In genomic region chr14:99244960-99245340, GRCh38 we compare ENCODE assay signal across 14 cellular contexts. TPM values are rescaled to one million over a fixed set of nuclear protein-coding genes. Genes with fewer than 3 reads are reported as not detected.
DNase-seq lines count a peak whose midpoint lies in the region; ATAC-seq and FAIRE-seq lines count a peak whose summit lies in the region.
"Had no signal": no experiment of that assay in that cellular context is flagged by ENCODE, and none has a peak within 500 bp of the region (broad histone marks: within the 10 kb centered on the region; RNA-seq: fewer than 3 reads in every experiment).

No MANE protein-coding gene starts in this region.

- peak overlapping the region; percentile 99 for H3K27ac Mint-ChIP-seq in activated CD4-positive, alpha-beta T cell treated with anti-CD3 and anti-CD28 coated beads, Interleukin-2, amount 10 ng/mL, durations not matched to agents 24 days and 14 days
- H3K27ac Mint-ChIP-seq in activated T-helper 1 cell treated with anti-CD3 and anti-CD28 coated beads, Interleukin-12 subunit alpha, Interleukin-12 subunit beta, Interleukin-2, Interleukin-4 antibody, amounts not matched to agents 30 ng/mL and 10 ng/mL and 1 ng/mL, durations not matched to agents 14 hours and 24 hours and 36 hours = peak overlapping the region; percentile 99

- H3K9me3 ChIP-seq in small intestine (ENCODE audit: control insufficient read depth, low read depth) = no peaks in the 10 kb centered on the region
- H3K9me3 ChIP-seq: sigmoid colon, SK-N-SH had no signal

- H3K9me3 Mint-ChIP-seq in activated CD4-positive, alpha-beta T cell treated with anti-CD3 and anti-CD28 coated beads, Interleukin-2, amount 10 ng/mL, durations not matched to agents 24 days and 14 days = no peaks in the 10 kb centered on the region
- H3K9me3 Mint-ChIP-seq in activated T-helper 1 cell treated with anti-CD3 and anti-CD28 coated beads, Interleukin-12 subunit alpha, Interleukin-12 subunit beta, Interleukin-2, Interleukin-4 antibody, amounts not matched to agents 30 ng/mL and 10 ng/mL and 1 ng/mL, durations not matched to agents 14 hours and 24 hours and 36 hours = no peaks in the 10 kb centered on the region

- H3K36me3 ChIP-seq in small intestine (ENCODE audit: control insufficient read depth in 2 of 2, insufficient read depth in 2 of 2, low read length in 2 of 2) = no peaks in the 10 kb centered on the region
- H3K36me3 ChIP-seq: sigmoid colon had no signal

- peaks cover 30% of the 10 kb centered on the region for H3K36me3 Mint-ChIP-seq in activated CD4-positive, alpha-beta T cell treated with anti-CD3 and anti-CD28 coated beads, Interleukin-2, amount 10 ng/mL, durations not matched to agents 24 days and 14 days (ENCODE audit: low read depth)
- peaks cover 13% of the 10 kb centered on the region for H3K36me3 Mint-ChIP-seq in activated T-helper 1 cell treated with anti-CD3 and anti-CD28 coated beads, Interleukin-12 subunit alpha, Interleukin-12 subunit beta, Interleukin-2, Interleukin-4 antibody, amounts not matched to agents 30 ng/mL and 10 ng/mL and 1 ng/mL, durations not matched to agents 14 hours and 24 hours and 36 hours (ENCODE audit: low read depth)

- 57 to 73% (median 69%) methylated on average over 5 of the region's 5 CpGs for WGBS in small intestine, 3 donors

- intact Hi-C loops in activated CD4-positive, alpha-beta T cell treated with anti-CD3 and anti-CD28 coated beads, Interleukin-2, amount 10 ng/mL, durations not matched to agents 24 days and 14 days (cut with micrococcal nuclease) = loop anchor here (5.0 kb wide), 1 partner anchor 822 kb away; the partner anchor contains the start of gene EVL
- intact Hi-C loops in activated T-helper 1 cell treated with anti-CD3 and anti-CD28 coated beads, Interleukin-12 subunit alpha, Interleukin-12 subunit beta, Interleukin-2, Interleukin-4 antibody, amounts not matched to agents 30 ng/mL and 10 ng/mL and 1 ng/mL, durations not matched to agents 14 hours and 24 hours and 36 hours (cut with micrococcal nuclease) = loop anchor here (10.0 kb wide), 1 partner anchor 820 kb away; the partner anchor contains the start of gene EVL

- peak overlapping the region; percentile 90 for H3K4me3 Mint-ChIP-seq in activated CD4-positive, alpha-beta T cell treated with anti-CD3 and anti-CD28 coated beads, Interleukin-2, amount 10 ng/mL, durations not matched to agents 24 days and 14 days
- peak overlapping the region; percentile 82 for H3K4me3 Mint-ChIP-seq in activated T-helper 1 cell treated with anti-CD3 and anti-CD28 coated beads, Interleukin-12 subunit alpha, Interleukin-12 subunit beta, Interleukin-2, Interleukin-4 antibody, amounts not matched to agents 30 ng/mL and 10 ng/mL and 1 ng/mL, durations not matched to agents 14 hours and 24 hours and 36 hours

- no peak for ATAC-seq in GM18909 (IDR thresholded peaks at IDR 0.05; ENCODE audit: poor library complexity, unreplicated experiment)
- ATAC-seq: K562 had no signal

- peaks cover 76% of the 10 kb centered on the region for H3K4me1 Mint-ChIP-seq in activated CD4-positive, alpha-beta T cell treated with anti-CD3 and anti-CD28 coated beads, Interleukin-2, amount 10 ng/mL, durations not matched to agents 24 days and 14 days
- H3K4me1 Mint-ChIP-seq in activated T-helper 1 cell treated with anti-CD3 and anti-CD28 coated beads, Interleukin-12 subunit alpha, Interleukin-12 subunit beta, Interleukin-2, Interleukin-4 antibody, amounts not matched to agents 30 ng/mL and 10 ng/mL and 1 ng/mL, durations not matched to agents 14 hours and 24 hours and 36 hours (ENCODE audit: low read depth) = peaks cover 88% of the 10 kb centered on the region

- peak overlapping the region; percentile 55 for H3K4me3 ChIP-seq in iPS-11a (ENCODE audit: low read depth, low read length)
- H3K4me3 ChIP-seq in small intestine (ENCODE audit: low read depth in 1 of 2, low read length in 2 of 2) = no peak overlapping the region
- H3K4me3 ChIP-seq: K562 had no signal

- FAIRE-seq in small intestine (lab: Jason Lieb, UNC) = no peak
- FAIRE-seq: H54, K562 had no signal

- H3K27ac ChIP-seq in small intestine (ENCODE audit: low read depth in 1 of 2, low read length in 1 of 2) = peak overlapping the region; percentile 58 to 64
- H3K27ac ChIP-seq: sigmoid colon had no signal

- DNase-seq in activated CD4-positive, alpha-beta T cell treated with anti-CD3 and anti-CD28 coated beads, Interleukin-2, amount 10 ng/mL, durations not matched to agents 24 days and 14 days = no peak
- no peak for DNase-seq in activated CD4-positive, alpha-beta T cell treated with anti-CD3 and anti-CD28 coated beads, Interleukin-2, amount 50 U/mL, for 1 hour
- no peak for DNase-seq in activated T-helper 1 cell treated with anti-CD3 and anti-CD28 coated beads, Interleukin-12 subunit alpha, Interleukin-12 subunit beta, Interleukin-2, Interleukin-4 antibody, amounts not matched to agents 30 ng/mL and 10 ng/mL and 1 ng/mL, durations not matched to agents 14 hours and 24 hours and 36 hours (ENCODE audit: low spot score)
- no peak for DNase-seq in small intestine
- DNase-seq in NCI-H2196 treated with DMSO at 0.1 percent for 48 hours (lab: John Stamatoyannopoulos, UW; ENCODE audit: unreplicated experiment) = no peak
- no peak for DNase-seq in EL
- DNase-seq: DMS53, NCI-H1694 treated with DMSO at 0.1 percent for 48 hours, sigmoid colon, SK-N-SH had no signal

- peaks cover 0 to 3% of the 10 kb centered on the region in 2 donors for H3K27me3 ChIP-seq in small intestine (ENCODE audit: control insufficient read depth in 2 of 2, insufficient read depth in 2 of 2, low read length in 2 of 2)

- H3K27me3 Mint-ChIP-seq in activated CD4-positive, alpha-beta T cell treated with anti-CD3 and anti-CD28 coated beads, Interleukin-2, amount 10 ng/mL, durations not matched to agents 24 days and 14 days = no peaks in the 10 kb centered on the region
- H3K27me3 Mint-ChIP-seq in activated T-helper 1 cell treated with anti-CD3 and anti-CD28 coated beads, Interleukin-12 subunit alpha, Interleukin-12 subunit beta, Interleukin-2, Interleukin-4 antibody, amounts not matched to agents 30 ng/mL and 10 ng/mL and 1 ng/mL, durations not matched to agents 14 hours and 24 hours and 36 hours (ENCODE audit: insufficient read depth) = no peaks in the 10 kb centered on the region

- peaks cover 0 to 2% of the 10 kb centered on the region in 2 donors for H3K4me1 ChIP-seq in small intestine (ENCODE audit: control insufficient read depth in 2 of 2, insufficient read depth in 1 of 2, low read depth in 1 of 2, low read length in 1 of 2)

RNA-seq across cellular contexts. Expression of gene BCL11B, which starts 27.0 kb away (rescaled TPM):
- total RNA-seq in activated CD4-positive, alpha-beta T cell treated with anti-CD3 and anti-CD28 coated beads, Interleukin-2, amount 10 ng/mL, durations not matched to agents 24 days and 14 days = 48.2 and 48.5 TPM in 2 replicates
- 43.5 and 45.4 TPM in 2 replicates for total RNA-seq in activated T-helper 1 cell treated with anti-CD3 and anti-CD28 coated beads, Interleukin-12 subunit alpha, Interleukin-12 subunit beta, Interleukin-2, Interleukin-4 antibody, amounts not matched to agents 30 ng/mL and 10 ng/mL and 1 ng/mL, durations not matched to agents 14 hours and 24 hours and 36 hours
- 1 to 10 TPM in 1 of 3 donors, under 1 TPM in 2; 0.45 to 2.4 (median 0.54) TPM for polyA plus RNA-seq in small intestine
- polyA plus RNA-seq: K562, SK-N-SH had no signal
